19 cellular contexts compared by ENCODE assay signal in the genomic region with DNA sequence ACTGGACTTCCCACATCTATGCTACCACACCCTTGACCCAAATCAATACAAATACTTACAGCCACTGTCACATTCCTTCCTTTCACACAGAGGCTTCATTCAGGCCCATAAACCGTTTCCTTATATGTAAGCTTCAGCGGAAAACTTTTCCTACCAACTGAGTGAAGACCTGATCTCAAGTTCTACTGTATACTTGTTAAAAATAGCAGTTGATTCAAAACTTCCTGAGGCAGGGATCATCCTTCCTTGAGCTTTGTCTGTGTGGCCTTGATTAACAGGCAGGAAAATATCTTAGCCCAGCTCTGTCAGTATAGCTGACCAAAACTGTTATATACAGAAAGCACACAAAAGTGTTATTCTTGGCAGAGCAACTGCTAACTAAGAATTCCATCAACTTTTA. TPM values are rescaled to one million over a fixed set of nuclear protein-coding genes. Genes with fewer than 3 reads are reported as not detected.
DNase-seq lines count a peak whose midpoint lies in the region; ATAC-seq and TF ChIP-seq lines count a peak whose summit lies in the region.
"Had no signal": no experiment of that assay in that cellular context is flagged by ENCODE, and none has a peak within 500 bp of the region (broad histone marks: within the 10 kb centered on the region; RNA-seq: fewer than 3 reads in every experiment).

No MANE protein-coding gene starts in this region.

- CTCF ChIA-PET in Calu3 (lab: Charles Lee) = interaction anchor here (0.6 to 0.7 kb wide), 3 partner anchors 92 to 892 kb away, joined by 3 to 5 read pairs (median 3); no protein-coding TSS in a partner anchor
- CTCF ChIA-PET in CD4-positive, alpha-beta memory T cell (lab: Charles Lee; ENCODE audit: partially characterized antibody) = no interaction called here

- H3K4me1 ChIP-seq in CD4-positive, alpha-beta memory T cell (ENCODE audit: insufficient read depth, low read length) = no peaks in the 10 kb centered on the region
- H3K4me1 ChIP-seq: A549 had no signal

- H3K27me3 Mint-ChIP-seq in Calu3 (ENCODE audit: unreplicated experiment) (no peaks in the 10 kb centered on the region), chondrocyte (ENCODE audit: low read depth) (no peaks in the 10 kb centered on the region), osteocyte (ENCODE audit: unreplicated experiment) (peaks cover 18% of the 10 kb centered on the region)
- peaks cover 14 to 16% of the 10 kb centered on the region in 2 donors for H3K27me3 Mint-ChIP-seq in CD4-positive, alpha-beta memory T cell

- DNase-seq in Calu3 = peak; percentile 4
- no peak for DNase-seq in chondrocyte (ENCODE audit: low spot score)
- DNase-seq in foreskin melanocyte = peak; percentile 23
- DNase-seq in osteocyte (ENCODE audit: extremely low spot score, unreplicated experiment) = no peak
- no peak for DNase-seq in CD4-positive, alpha-beta memory T cell
- DNase-seq in glomerular visceral epithelial cell (ENCODE audit: extremely low spot score) = no peak
- DNase-seq in cerebellar nuclear complex (lab: John Stamatoyannopoulos, UW) = no peak
- DNase-seq: AML-193; CD4-positive, alpha-beta T cell; DND-41; GOT3; H7; HFFc6; IMR-90 had no signal

- H3K9me3 Mint-ChIP-seq in Calu3 (ENCODE audit: low read depth, unreplicated experiment) (no peaks in the 10 kb centered on the region), chondrocyte (ENCODE audit: low read depth) (peaks cover 9% of the 10 kb centered on the region), osteocyte (ENCODE audit: unreplicated experiment) (no peaks in the 10 kb centered on the region)
- H3K9me3 Mint-ChIP-seq in CD4-positive, alpha-beta memory T cell = peaks cover 0 to 13% (median 8%) of the 10 kb centered on the region in 8 donors
- H3K9me3 Mint-ChIP-seq: HFFc6 had no signal

- peaks cover 3% of the 10 kb centered on the region for H3K36me3 Mint-ChIP-seq in Calu3 (ENCODE audit: insufficient read depth, unreplicated experiment)
- peaks cover 4% of the 10 kb centered on the region for H3K36me3 Mint-ChIP-seq in chondrocyte (ENCODE audit: low read depth)
- H3K36me3 Mint-ChIP-seq in osteocyte (ENCODE audit: unreplicated experiment) = peaks cover 7% of the 10 kb centered on the region
- H3K36me3 Mint-ChIP-seq in CD4-positive, alpha-beta memory T cell = peaks cover 3 to 9% of the 10 kb centered on the region in 2 donors

- H3K27ac ChIP-seq in CD4-positive, alpha-beta memory T cell (ENCODE audit: low read depth, low read length) = no peak overlapping the region
- H3K27ac ChIP-seq: 22Rv1, A549, C4-2B had no signal

- H3K4me3 Mint-ChIP-seq in Calu3 (ENCODE audit: low read depth, unreplicated experiment) = no peak overlapping the region
- H3K4me3 Mint-ChIP-seq in chondrocyte (ENCODE audit: unreplicated experiment) = no peak overlapping the region
- no peak overlapping the region for H3K4me3 Mint-ChIP-seq in osteocyte (ENCODE audit: unreplicated experiment)
- no peak overlapping the region for H3K4me3 Mint-ChIP-seq in CD4-positive, alpha-beta memory T cell
- H3K4me3 Mint-ChIP-seq: CD4-positive, alpha-beta T cell; HFFc6 had no signal

- H3K4me1 Mint-ChIP-seq in Calu3 (ENCODE audit: low read depth, unreplicated experiment) = peaks cover 11% of the 10 kb centered on the region
- H3K4me1 Mint-ChIP-seq in chondrocyte (ENCODE audit: low read depth) = peaks cover 20% of the 10 kb centered on the region
- peaks cover 10% of the 10 kb centered on the region for H3K4me1 Mint-ChIP-seq in osteocyte (ENCODE audit: unreplicated experiment)
- H3K4me1 Mint-ChIP-seq in CD4-positive, alpha-beta memory T cell = no peaks in the 10 kb centered on the region

- H3K36me3 ChIP-seq in CD4-positive, alpha-beta memory T cell (ENCODE audit: insufficient read depth, low read length) = no peaks in the 10 kb centered on the region

- no peak overlapping the region for H3K4me3 ChIP-seq in CD4-positive, alpha-beta memory T cell (ENCODE audit: low read length in 2 of 2)
- H3K4me3 ChIP-seq: A549 had no signal

- H3K27ac Mint-ChIP-seq in Calu3 (ENCODE audit: unreplicated experiment) = peak overlapping the region; percentile 30
- peak overlapping the region; percentile 82 for H3K27ac Mint-ChIP-seq in chondrocyte (ENCODE audit: unreplicated experiment)
- H3K27ac Mint-ChIP-seq in osteocyte (ENCODE audit: unreplicated experiment) = peak overlapping the region; percentile 40
- no peak overlapping the region for H3K27ac Mint-ChIP-seq in CD4-positive, alpha-beta memory T cell
- H3K27ac Mint-ChIP-seq: CD4-positive, alpha-beta T cell; HFFc6 had no signal

- no peaks in the 10 kb centered on the region for H3K9me3 ChIP-seq in CD4-positive, alpha-beta memory T cell (ENCODE audit: control insufficient read depth in 1 of 2, low read length in 2 of 2)
- H3K9me3 ChIP-seq: A549 had no signal

- intact Hi-C loops in Calu3 (cut with micrococcal nuclease; ENCODE audit: unreplicated experiment) = loop anchor here (5.0 kb wide), 1 partner anchor 370 kb away; no protein-coding TSS in a partner anchor
- intact Hi-C loops in CD4-positive, alpha-beta memory T cell (cut with micrococcal nuclease) = no loop called here

- no peak for ATAC-seq in GM18519 (IDR thresholded peaks at IDR 0.05; ENCODE audit: low FRiP score, unreplicated experiment)
- ATAC-seq: A549, HCT116 had no signal

- no peaks in the 10 kb centered on the region for H3K27me3 ChIP-seq in CD4-positive, alpha-beta memory T cell (ENCODE audit: insufficient read depth, low read length)

- TF ChIP-seq CTCF in Calu3 (IDR thresholded peaks at IDR 0.05; ENCODE audit: unreplicated experiment) (no peak), chondrocyte (IDR thresholded peaks at IDR 0.05) (no peak), osteocyte (IDR thresholded peaks at IDR 0.05) (no peak)

- BruUV-seq in Calu3 (replicated peaks; lab: Mats Ljungman, UMichigan) = no TSS peak

- POLR2A ChIA-PET in CD4-positive, alpha-beta memory T cell (lab: Charles Lee; ENCODE audit: partially characterized antibody) = no interaction called here

RNA-seq across cellular contexts. Expression of a gene that starts 42.7 kb away (rescaled TPM):
- total RNA-seq in Calu3 (2022) (1.2 and 1.3 TPM in 2 replicates), chondrocyte (3.0 to 3.8 TPM (median 3.3 TPM) in 3 replicates), osteocyte (1.6 and 2.1 TPM in 2 replicates)
- under 1 TPM; 0.76 to 0.78 TPM for total RNA-seq in CD4-positive, alpha-beta memory T cell
- under 1 TPM; 0.45 to 0.56 TPM for polyA plus RNA-seq in CD4-positive, alpha-beta memory T cell

RNA-seq across cellular contexts. Expression of a gene that starts 45.7 kb away (rescaled TPM):
- total RNA-seq in Calu3 (2022) (30.7 and 34.7 TPM in 2 replicates), chondrocyte (36.0 to 42.3 TPM (median 38.4 TPM) in 3 replicates), osteocyte (36.5 and 39.3 TPM in 2 replicates)
- 10 to 100 TPM; 33.9 to 40.8 TPM for total RNA-seq in CD4-positive, alpha-beta memory T cell
- polyA plus RNA-seq in CD4-positive, alpha-beta memory T cell = 100 to 1,000 TPM in 1 of 2 donors, 10 to 100 TPM in 1; 93.4 to 159 TPM

Comparison
In these comparisons a context has a peak if more than half of its experiments do, and no peak if none do; other contexts are left out.
1. DNase-seq: peak in Calu3 (single experiment) and foreskin melanocyte (single experiment); none in chondrocyte (single experiment), osteocyte (single experiment), CD4-positive, alpha-beta memory T cell (0 of 5), glomerular visceral epithelial cell (single experiment) and cerebellar nuclear complex (0 of 2).
2. H3K27ac Mint-ChIP-seq: peak in Calu3 (single experiment), chondrocyte (single experiment) and osteocyte (single experiment); none in CD4-positive, alpha-beta memory T cell (0 of 7).